Comparison of ENCODE assay signal across 9 cellular contexts in the genomic region with DNA sequence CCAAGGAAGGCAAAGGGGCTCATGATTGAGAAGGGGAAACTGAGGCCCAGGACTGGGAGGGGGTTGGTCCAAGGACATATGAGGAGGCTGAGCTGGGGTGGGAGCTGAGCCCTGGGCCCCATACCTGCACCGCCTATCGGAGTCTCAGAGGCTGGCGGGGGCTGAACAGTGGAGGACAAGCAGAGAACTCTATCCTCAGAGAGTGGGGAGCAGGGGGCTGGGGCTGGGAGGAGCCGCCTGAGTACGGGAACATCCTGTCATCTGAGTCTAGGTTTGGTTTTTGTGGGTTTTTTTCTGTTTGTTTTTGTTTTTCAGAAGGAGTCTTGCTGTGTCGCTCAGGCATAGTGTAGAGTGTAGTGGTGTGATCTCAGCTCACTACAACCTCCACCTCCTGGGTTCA. TPM values are rescaled to one million over a fixed set of nuclear protein-coding genes. Genes with fewer than 3 reads are reported as not detected.
A peak's percentile ranks its signal among the peaks of the same experiment; 100 is the strongest.
DNase-seq lines count a peak whose midpoint lies in the region; ATAC-seq and TF ChIP-seq lines count a peak whose summit lies in the region.
"Had no signal": no experiment of that assay in that cellular context is flagged by ENCODE, and none has a peak within 500 bp of the region (broad histone marks: within the 10 kb centered on the region; RNA-seq: fewer than 3 reads in every experiment).

No MANE protein-coding gene starts in this region.

- no peak overlapping the region for H3K23ac ChIP-seq in neuronal stem cell (ENCODE audit: low read depth, low read length, poor library complexity)

- H3K36me3 ChIP-seq in thoracic aorta (peaks cover 55% of the 10 kb centered on the region), neuronal stem cell (replicated peaks in 1 of 2; ENCODE audit: control insufficient read depth in 2 of 2, insufficient read depth in 2 of 2, low read length in 2 of 2) (no peaks in the 10 kb centered on the region), left lung (peaks cover 0 to 66% of the 10 kb centered on the region in 2 donors)

- no peaks in the 10 kb centered on the region for H3K27me3 Mint-ChIP-seq in activated T-cell treated with anti-CD3 and anti-CD28 coated beads, Interleukin-2, amount 50 U/mL, for 24 hours
- H3K27me3 Mint-ChIP-seq in activated naive CD4-positive, alpha-beta T cell treated with anti-CD3 and anti-CD28 coated beads for 36 hours (ENCODE audit: low read depth) = no peaks in the 10 kb centered on the region
- H3K27me3 Mint-ChIP-seq in memory B cell = no peaks in the 10 kb centered on the region

- no peak overlapping the region for H4K8ac ChIP-seq in neuronal stem cell (ENCODE audit: low read depth, low read length)

- CTCF ChIA-PET in activated naive CD4-positive, alpha-beta T cell treated with anti-CD3 and anti-CD28 coated beads for 36 hours (lab: Charles Lee) = interaction anchor here (1.0 kb wide), 1 partner anchor 44 kb away, joined by 5 read pairs; no protein-coding TSS in a partner anchor

- peaks cover 64% of the 10 kb centered on the region for H3K4me1 Mint-ChIP-seq in activated T-cell treated with anti-CD3 and anti-CD28 coated beads, Interleukin-2, amount 50 U/mL, for 24 hours (ENCODE audit: low read depth)
- peaks cover 62% of the 10 kb centered on the region for H3K4me1 Mint-ChIP-seq in activated naive CD4-positive, alpha-beta T cell treated with anti-CD3 and anti-CD28 coated beads for 36 hours (ENCODE audit: low read depth)
- H3K4me1 Mint-ChIP-seq in memory B cell = peaks cover 26% of the 10 kb centered on the region

- H3K4me3 ChIP-seq in thoracic aorta = no peak overlapping the region
- H3K4me3 ChIP-seq in neuronal stem cell (ENCODE audit: low read length in 2 of 2) = no peak overlapping the region
- H3K4me3 ChIP-seq in left lung = no peak overlapping the region

- peak overlapping the region; percentile 84 for H3K27ac Mint-ChIP-seq in activated T-cell treated with anti-CD3 and anti-CD28 coated beads, Interleukin-2, amount 50 U/mL, for 24 hours
- peak overlapping the region; percentile 85 for H3K27ac Mint-ChIP-seq in activated naive CD4-positive, alpha-beta T cell treated with anti-CD3 and anti-CD28 coated beads for 36 hours
- H3K27ac Mint-ChIP-seq in memory B cell = peak overlapping the region; percentile 50

- H3K18ac ChIP-seq in neuronal stem cell (ENCODE audit: low read length) = no peak overlapping the region

- no peaks in the 10 kb centered on the region for H3K79me1 ChIP-seq in neuronal stem cell (ENCODE audit: low read depth, low read length)

- no peak overlapping the region for H3K14ac ChIP-seq in neuronal stem cell (ENCODE audit: low read length)

- no CpG with 5 or more reads among the region's 6 CpGs for WGBS in neuronal stem cell (ENCODE audit: extremely low coverage in 2 of 2, insufficient read length in 2 of 2, insufficient replicate concordance in 1 of 2), 2 donors

- no peaks in the 10 kb centered on the region for H3K9me3 ChIP-seq in thoracic aorta
- H3K9me3 ChIP-seq in neuronal stem cell (replicated peaks in 1 of 2; ENCODE audit: control insufficient read depth in 2 of 2, insufficient read depth in 1 of 2, low read depth in 1 of 2, low read length in 2 of 2) = no peaks in the 10 kb centered on the region
- H3K9me3 ChIP-seq in left lung = no peaks in the 10 kb centered on the region

- H2BK15ac ChIP-seq in neuronal stem cell (ENCODE audit: low read length) = no peak overlapping the region

- peaks cover 60% of the 10 kb centered on the region for H3K36me3 Mint-ChIP-seq in activated T-cell treated with anti-CD3 and anti-CD28 coated beads, Interleukin-2, amount 50 U/mL, for 24 hours (ENCODE audit: low read depth)
- H3K36me3 Mint-ChIP-seq in activated naive CD4-positive, alpha-beta T cell treated with anti-CD3 and anti-CD28 coated beads for 36 hours (ENCODE audit: low read depth) = peaks cover 33% of the 10 kb centered on the region
- peaks cover 27% of the 10 kb centered on the region for H3K36me3 Mint-ChIP-seq in memory B cell

- no peaks in the 10 kb centered on the region for H3K27me3 ChIP-seq in thoracic aorta (replicated peaks; ENCODE audit: insufficient read depth)
- H3K27me3 ChIP-seq in neuronal stem cell (ENCODE audit: control insufficient read depth in 3 of 3, insufficient read depth in 3 of 3, low read depth in 1 of 3, low read length in 3 of 3) = no peaks in the 10 kb centered on the region
- H3K27me3 ChIP-seq in left lung = no peaks in the 10 kb centered on the region

- no peak overlapping the region for H3K4me2 ChIP-seq in neuronal stem cell (ENCODE audit: insufficient read depth, low read length, poor library complexity, severe bottlenecking)

- no peak overlapping the region for H3K4me3 Mint-ChIP-seq in activated T-cell treated with anti-CD3 and anti-CD28 coated beads, Interleukin-2, amount 50 U/mL, for 24 hours
- no peak overlapping the region for H3K4me3 Mint-ChIP-seq in activated naive CD4-positive, alpha-beta T cell treated with anti-CD3 and anti-CD28 coated beads for 36 hours
- H3K4me3 Mint-ChIP-seq in memory B cell = no peak overlapping the region

- no peaks in the 10 kb centered on the region for H3K9me3 Mint-ChIP-seq in activated T-cell treated with anti-CD3 and anti-CD28 coated beads, Interleukin-2, amount 50 U/mL, for 24 hours
- no peaks in the 10 kb centered on the region for H3K9me3 Mint-ChIP-seq in activated naive CD4-positive, alpha-beta T cell treated with anti-CD3 and anti-CD28 coated beads for 36 hours
- H3K9me3 Mint-ChIP-seq in memory B cell = no peaks in the 10 kb centered on the region

- H2BK12ac ChIP-seq in neuronal stem cell (ENCODE audit: low read length) = no peak overlapping the region

- H2BK5ac ChIP-seq in neuronal stem cell (ENCODE audit: low read length) = no peak overlapping the region

- intact Hi-C loops in activated naive CD4-positive, alpha-beta T cell treated with anti-CD3 and anti-CD28 coated beads for 36 hours (cut with micrococcal nuclease) = no loop called here
- intact Hi-C loops in left lung (cut with DNase I) = no loop called here

- DNase-seq in activated T-cell treated with anti-CD3 and anti-CD28 coated beads, Interleukin-2, amount 50 U/mL, for 24 hours = no peak
- DNase-seq in activated T-cell treated with anti-CD3 and anti-CD28 coated beads for 4 hours (no peak), memory B cell (ENCODE audit: low spot score in 2 of 2) (no peak), thoracic aorta (ENCODE audit: low spot score) (no peak), neuronal stem cell (ENCODE audit: low spot score) (no peak), left lung (no peak)
- DNase-seq in activated naive CD4-positive, alpha-beta T cell treated with anti-CD3 and anti-CD28 coated beads for 36 hours = peak; percentile 63
- DNase-seq: SHP77 treated with DMSO at 0.1 percent for 48 hours had no signal

- no peak overlapping the region for H2BK120ac ChIP-seq in neuronal stem cell (ENCODE audit: low read depth, low read length)

- H2AK5ac ChIP-seq in neuronal stem cell (ENCODE audit: low read depth, low read length) = no peak overlapping the region

- H3K4me1 ChIP-seq in thoracic aorta (ENCODE audit: control insufficient read depth in 1 of 2, low read depth in 2 of 2) (peaks cover 47 to 68% of the 10 kb centered on the region in 2 donors), neuronal stem cell (ENCODE audit: control insufficient read depth in 2 of 2, insufficient read depth in 1 of 2, low read depth in 1 of 2, low read length in 2 of 2) (peaks cover 12 to 16% of the 10 kb centered on the region in 2 donors), left lung (peaks cover 0 to 73% of the 10 kb centered on the region in 2 donors)

- no peak overlapping the region for H3K9ac ChIP-seq in neuronal stem cell (ENCODE audit: low read depth, low read length, poor library complexity)

- H3K4ac ChIP-seq in neuronal stem cell (ENCODE audit: low read length) = no peak overlapping the region

- no peak for TF ChIP-seq CTCF in thoracic aorta (IDR thresholded peaks at IDR 0.05)
- no peak for TF ChIP-seq CTCF in left lung (IDR thresholded peaks at IDR 0.05)

- H3K27ac ChIP-seq in thoracic aorta = peak overlapping the region; percentile 55
- H3K27ac ChIP-seq in neuronal stem cell (replicated peaks; ENCODE audit: low read length) = no peak overlapping the region
- peak overlapping the region in 1 of 2 donors; percentile 26 for H3K27ac ChIP-seq in left lung

- peak; percentile 33 for ATAC-seq in memory B cell (ENCODE audit: low read depth)
- no peak for ATAC-seq in thoracic aorta (ENCODE audit: insufficient number of reproducible peaks, low FRiP score, low read depth)
- ATAC-seq in HG03442 (IDR thresholded peaks at IDR 0.05; ENCODE audit: unreplicated experiment) = no peak
- ATAC-seq in left lung = no peak

- no peak overlapping the region for H2AFZ ChIP-seq in neuronal stem cell (ENCODE audit: low read length)

- no peak overlapping the region for H4K91ac ChIP-seq in neuronal stem cell (ENCODE audit: low read depth, low read length, poor library complexity)

RNA-seq across cellular contexts. Expression of gene ARRDC2, which starts 6.2 kb away (rescaled TPM):
- 10 to 100 TPM; 17.7 to 19.0 TPM for total RNA-seq in activated naive CD4-positive, alpha-beta T cell treated with anti-CD3 and anti-CD28 coated beads for 36 hours
- total RNA-seq in thoracic aorta (100 to 1,000 TPM; 114 to 151 TPM), left lung (10 to 100 TPM; 23.3 to 37.8 TPM)
- 0.81 TPM for polyA plus RNA-seq in neuronal stem cell (2013, experiment 1 of 2)
- 0.75 TPM for polyA plus RNA-seq in neuronal stem cell (2013, experiment 2 of 2)

RNA-seq across cellular contexts. Expression of gene KCNN1, which starts 47.3 kb away (rescaled TPM):
- total RNA-seq in activated naive CD4-positive, alpha-beta T cell treated with anti-CD3 and anti-CD28 coated beads for 36 hours = under 1 TPM; 0.21 to 0.30 TPM
- total RNA-seq in thoracic aorta (under 1 TPM in 1 of 2 donors, not detected in 1; 0.99 TPM), left lung (under 1 TPM; 0.06 to 0.10 TPM)
- polyA plus RNA-seq in neuronal stem cell (2013, experiment 1 of 2) = 8.4 TPM
- polyA plus RNA-seq in neuronal stem cell (2013, experiment 2 of 2) = 7.4 TPM
